Comparison of ENCODE assay signal across 17 cellular contexts in the genomic region with DNA sequence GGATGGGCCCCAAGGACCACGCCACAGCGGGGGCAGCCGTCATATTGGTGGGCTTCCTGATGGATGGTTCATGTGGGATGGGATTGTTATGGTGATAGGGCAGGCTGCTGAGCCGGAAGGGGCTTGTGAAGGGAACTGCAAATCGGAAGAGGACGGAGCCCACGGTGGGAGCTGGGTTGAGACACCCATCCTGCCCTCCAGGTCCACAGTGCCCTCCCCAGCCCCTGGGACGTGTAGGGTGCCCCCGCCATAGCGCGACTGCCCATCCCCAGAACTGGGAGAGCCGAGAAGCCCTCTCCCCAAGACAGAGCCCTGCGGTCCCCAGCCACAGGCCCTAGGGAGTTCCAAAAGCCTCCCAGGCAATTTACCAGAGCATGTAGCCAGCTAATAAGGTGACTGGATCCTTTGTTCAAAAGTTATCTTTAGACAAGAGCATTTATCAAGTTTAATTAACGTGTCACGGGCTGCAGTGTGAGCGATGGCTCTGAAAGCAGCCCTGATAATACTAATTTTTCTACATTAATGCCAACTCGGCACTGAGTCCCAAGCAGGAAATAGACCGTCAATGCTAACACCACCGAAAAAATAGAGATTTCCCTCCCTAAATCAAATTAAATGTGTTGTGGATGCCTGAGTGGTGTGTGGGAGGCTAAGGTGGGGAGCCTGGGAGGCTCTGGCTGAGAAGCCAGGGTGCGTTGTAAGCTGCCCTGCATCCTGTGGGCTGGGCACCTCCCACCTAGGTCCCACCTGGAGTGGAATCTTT.
A peak's percentile ranks its signal among the peaks of the same experiment; 100 is the strongest.
DNase-seq lines count a peak whose midpoint lies in the region; ATAC-seq and TF ChIP-seq lines count a peak whose summit lies in the region.
"Had no signal": no experiment of that assay in that cellular context is flagged by ENCODE, and none has a peak within 500 bp of the region (broad histone marks: within the 10 kb centered on the region; RNA-seq: fewer than 3 reads in every experiment).

No MANE protein-coding gene starts in this region.

- in situ Hi-C loops in GM23248 (cut with MboI), result no loop called here

- H3F3A ChIP-seq in GM23248 (ENCODE audit: insufficient read depth), result no peaks in the 10 kb centered on the region; the same call in 1 of the 2 replicates

- peak overlapping the region; percentile 29; the same call in 1 of the 2 replicates for H3K27ac ChIP-seq in GM23248
- peak overlapping the region; percentile 19 to 48 for H3K27ac ChIP-seq in esophagus (ENCODE audit: low read depth in 2 of 2, low read length in 1 of 2)
- H3K27ac ChIP-seq: dorsolateral prefrontal cortex, parathyroid adenoma had no signal

- H3K79me2 ChIP-seq in GM23248 (ENCODE audit: insufficient read depth), result no peaks in the 10 kb centered on the region
- H3K79me2 ChIP-seq: parathyroid adenoma had no signal

- no peak overlapping the region for H2AFZ ChIP-seq in GM23248
- H2AFZ ChIP-seq: parathyroid adenoma had no signal

- H3K9me3 ChIP-seq in GM23248 (ENCODE audit: low read depth) (no peaks in the 10 kb centered on the region), esophagus (ENCODE audit: control insufficient read depth in 2 of 2, insufficient read depth in 1 of 2, low read depth in 1 of 2, low read length in 1 of 2) (no peaks in the 10 kb centered on the region)

- DNase-seq in GM23248 (no peak), M059J (ENCODE audit: low read depth) (peak; percentile 34), omental fat pad (ENCODE audit: low spot score) (peak; percentile 20), NCI-H187 (lab: John Stamatoyannopoulos, UW) (no peak)
- DNase-seq: activated CD4-positive, alpha-beta T cell treated with anti-CD3 and anti-CD28 coated beads for 36 hours; activated naive CD4-positive, alpha-beta T cell treated with anti-CD3 and anti-CD28 coated beads, Interleukin-2, amount 50 U/mL, for 16 hours; Karpas-422; NCI-H1105; small intestine; stimulated activated CD4-positive, alpha-beta T cell treated with anti-CD3 and anti-CD28 coated beads, Interleukin-4, amount 100 ng/mL, for 4 hours had no signal

- WGBS in GM23248 (ENCODE audit: low coverage in 1 of 2, low lambda C conversion rate in 2 of 2, missing lambda C conversion rate in 2 of 2), 2 experiments, result 82 to 83% methylated on average over 16 to 20 of the region's 20 CpGs
- WGBS in esophagus, 2 donors, result 36 to 42% methylated on average over 20 of the region's 20 CpGs

- TF ChIP-seq CTCF in omental fat pad (IDR thresholded peaks at IDR 0.05), result no peak

- no peak overlapping the region for H3K4me3 ChIP-seq in GM23248
- H3K4me3 ChIP-seq in esophagus (ENCODE audit: low read depth in 1 of 2, low read length in 2 of 2), result no peak overlapping the region
- H3K4me3 ChIP-seq: dorsolateral prefrontal cortex, lung had no signal

- H3K36me3 ChIP-seq in GM23248 (ENCODE audit: low read depth) (no peaks in the 10 kb centered on the region), esophagus (ENCODE audit: control insufficient read depth in 2 of 2, insufficient read depth in 2 of 2, low read length in 1 of 2) (no peaks in the 10 kb centered on the region)

- H3K4me1 ChIP-seq in GM23248 (ENCODE audit: insufficient read depth) (peaks cover 4% of the 10 kb centered on the region), esophagus (ENCODE audit: control insufficient read depth in 2 of 2, insufficient read depth in 2 of 2, low read length in 1 of 2) (peaks cover 4 to 9% of the 10 kb centered on the region in 2 donors)
- H3K4me1 ChIP-seq: parathyroid adenoma had no signal

- no peak overlapping the region for H3K9ac ChIP-seq in GM23248
- H3K9ac ChIP-seq: parathyroid adenoma had no signal

- ATAC-seq in omental fat pad (ENCODE audit: low FRiP score) (no peak), HG02678 (IDR thresholded peaks at IDR 0.05; ENCODE audit: unreplicated experiment) (no peak), GM18868 (IDR thresholded peaks at IDR 0.05; ENCODE audit: unreplicated experiment) (no peak), HG03095 (IDR thresholded peaks at IDR 0.05; ENCODE audit: unreplicated experiment) (no peak)
- ATAC-seq: activated CD4-positive, alpha-beta T cell treated with anti-CD3 and anti-CD28 coated beads for 36 hours had no signal

- H3K9me2 ChIP-seq in GM23248 (ENCODE audit: insufficient read depth), result no peaks in the 10 kb centered on the region

- no peak overlapping the region for H3K4me2 ChIP-seq in GM23248 (ENCODE audit: unreplicated experiment)

- H3K27me3 ChIP-seq in GM23248 (replicated peaks; ENCODE audit: insufficient read depth), result no peaks in the 10 kb centered on the region
- H3K27me3 ChIP-seq in esophagus (ENCODE audit: control insufficient read depth in 1 of 2, insufficient read depth in 2 of 2, low read length in 2 of 2), result no peaks in the 10 kb centered on the region

- no peaks in the 10 kb centered on the region for H4K20me1 ChIP-seq in GM23248 (ENCODE audit: insufficient read depth)

Comparison
In these comparisons a context has a peak if more than half of its experiments do, and no peak if none do; other contexts are left out.
1. DNase-seq: peak in M059J (single experiment) and omental fat pad (single experiment); none in GM23248 (single experiment) and NCI-H187 (0 of 2).